ENCODE assay signal across 8 cellular contexts in the genomic region with DNA sequence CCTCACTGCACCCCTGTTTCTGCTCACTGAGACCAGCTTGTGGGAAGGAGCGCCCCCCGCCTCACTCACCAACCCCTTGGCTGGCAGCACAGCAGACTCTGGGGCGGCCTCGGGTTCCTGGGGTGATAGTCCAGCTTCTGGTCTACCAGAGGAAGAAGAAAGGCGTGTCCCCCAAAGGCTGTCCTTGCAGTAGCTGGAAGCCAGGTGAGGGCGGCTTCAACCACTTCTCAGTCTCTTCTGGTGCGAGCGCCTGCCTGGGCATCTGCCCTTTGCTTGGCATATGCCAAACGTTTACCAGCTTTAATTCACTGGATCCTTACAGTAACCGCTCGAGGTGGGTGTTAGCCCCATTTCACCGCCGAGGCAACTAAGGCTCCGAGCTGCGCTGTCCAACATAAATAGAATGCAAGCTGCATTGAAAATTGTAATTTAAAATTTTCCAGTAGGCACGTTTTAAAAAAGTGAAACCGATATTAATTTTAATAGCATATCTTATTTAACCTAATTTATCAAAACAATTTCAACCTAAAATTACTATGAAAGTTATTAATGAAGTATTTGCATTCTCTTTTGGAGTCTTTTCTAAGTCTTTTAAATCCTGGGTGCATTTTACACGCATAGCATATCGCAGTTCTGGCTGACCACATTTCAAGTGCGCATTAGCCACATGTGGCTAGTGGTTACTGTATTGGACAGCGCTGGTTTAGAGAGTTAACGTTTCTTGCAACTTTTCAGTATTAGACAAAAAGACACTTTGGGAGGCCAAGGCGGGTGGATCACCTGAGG.
DNase-seq lines count a peak whose midpoint lies in the region; ATAC-seq, FAIRE-seq and TF ChIP-seq lines count a peak whose summit lies in the region.

No MANE protein-coding gene starts in this region.

- H3F3A ChIP-seq in MM.1S (ENCODE audit: insufficient read depth, low read length): peaks cover 8% of the 10 kb centered on the region

- H3K4me3 ChIP-seq in MM.1S (ENCODE audit: low read length): peak overlapping the region; percentile 65

- H3K9me2 ChIP-seq in MM.1S (replicated peaks; ENCODE audit: insufficient read depth, low read length): no peaks in the 10 kb centered on the region

- no peaks in the 10 kb centered on the region for H4K20me1 ChIP-seq in MM.1S (ENCODE audit: insufficient read depth, low read length)

- H3K36me3 ChIP-seq in MM.1S (replicated peaks; ENCODE audit: insufficient read depth, low read length): no peaks in the 10 kb centered on the region

- no peaks in the 10 kb centered on the region; the same call in 1 of the 2 replicates for H3K4me1 ChIP-seq in MM.1S (ENCODE audit: low read length)

- peak overlapping the region; percentile 90 for H3K4me3 Mint-ChIP-seq in activated naive CD4-positive, alpha-beta T cell treated with anti-CD3 and anti-CD28 coated beads, Interleukin-2, amount 10 ng/mL, durations not matched to agents 7 days and 5 days

- no peaks in the 10 kb centered on the region for H3K27me3 ChIP-seq in MM.1S (replicated peaks; ENCODE audit: insufficient read depth, low read length)

- peak overlapping the region; percentile 64 for H3K9ac ChIP-seq in MM.1S (ENCODE audit: low read length)

- FAIRE-seq in RCC 7860 (lab: Jason Lieb, UNC): no peak

- H3K27ac ChIP-seq in MM.1S (ENCODE audit: low read length): peak overlapping the region; percentile 89

- H3K27me3 Mint-ChIP-seq in activated naive CD4-positive, alpha-beta T cell treated with anti-CD3 and anti-CD28 coated beads, Interleukin-2, amount 10 ng/mL, durations not matched to agents 7 days and 5 days: no peaks in the 10 kb centered on the region

- peak overlapping the region; percentile 77 for H2AFZ ChIP-seq in MM.1S (ENCODE audit: low read length)

- H3K79me2 ChIP-seq in MM.1S (ENCODE audit: low read length): no peaks in the 10 kb centered on the region

- CTCF ChIA-PET in activated naive CD4-positive, alpha-beta T cell treated with anti-CD3 and anti-CD28 coated beads, Interleukin-2, amount 10 ng/mL, durations not matched to agents 7 days and 5 days (lab: Charles Lee): interaction anchor here (1.2 to 1.8 kb wide), 4 partner anchors 9 to 357 kb away, joined by 3 to 9 read pairs (median 6); partner anchors contain the start of gene NFKBIA

- peaks cover 42% of the 10 kb centered on the region for H3K4me1 Mint-ChIP-seq in activated naive CD4-positive, alpha-beta T cell treated with anti-CD3 and anti-CD28 coated beads, Interleukin-2, amount 10 ng/mL, durations not matched to agents 7 days and 5 days

- H3K9me3 ChIP-seq in MM.1S (replicated peaks; ENCODE audit: insufficient read depth, low read length): no peaks in the 10 kb centered on the region

- H3K27ac Mint-ChIP-seq in activated naive CD4-positive, alpha-beta T cell treated with anti-CD3 and anti-CD28 coated beads, Interleukin-2, amount 10 ng/mL, durations not matched to agents 7 days and 5 days: peak overlapping the region; percentile 99

- H3K36me3 Mint-ChIP-seq in activated naive CD4-positive, alpha-beta T cell treated with anti-CD3 and anti-CD28 coated beads, Interleukin-2, amount 10 ng/mL, durations not matched to agents 7 days and 5 days: peaks cover 20% of the 10 kb centered on the region

- peak; percentile 19 for ATAC-seq in HG02588 (IDR thresholded peaks at IDR 0.05; ENCODE audit: unreplicated experiment)
- peak; percentile 5 to 9 for ATAC-seq in activated CD4-positive, CD25-positive, alpha-beta regulatory T cell treated with anti-CD3 and anti-CD28 coated beads, Interleukin-2, amount 50 U/mL, for 24 hours

- no peak for DNase-seq in activated naive CD4-positive, alpha-beta T cell treated with anti-CD3 and anti-CD28 coated beads, Interleukin-2, amount 10 ng/mL, durations not matched to agents 7 days and 5 days
- DNase-seq in activated naive CD4-positive, alpha-beta T cell treated with Interleukin-2 at 50 U/mL for 16 hours: no peak
- DNase-seq in MM.1S: peak; percentile 38
- DNase-seq in fibroblast of the conjunctiva (ENCODE audit: low read depth): peak; percentile 5
- peak in 31 of 56 donors; percentile 4 to 78 (median 55) for DNase-seq in nucleus accumbens (lab: John Stamatoyannopoulos, UW)
- DNase-seq in RCC 7860 (ENCODE audit: low spot score): no peak

- no peaks in the 10 kb centered on the region for H3K9me3 Mint-ChIP-seq in activated naive CD4-positive, alpha-beta T cell treated with anti-CD3 and anti-CD28 coated beads, Interleukin-2, amount 10 ng/mL, durations not matched to agents 7 days and 5 days

- peak overlapping the region; percentile 73 for H3K4me2 ChIP-seq in MM.1S (ENCODE audit: low read depth, low read length)

- TF ChIP-seq CTCF in MM.1S (IDR thresholded peaks at IDR 0.05; ENCODE audit: low read length): no peak

Comparison
In these comparisons a context has a peak if more than half of its experiments do, and no peak if none do; other contexts are left out.
1. DNase-seq: peak in MM.1S (single experiment), fibroblast of the conjunctiva (single experiment) and nucleus accumbens (31 of 56); none in activated naive CD4-positive, alpha-beta T cell treated with anti-CD3 and anti-CD28 coated beads, Interleukin-2, amount 10 ng/mL, durations not matched to agents 7 days and 5 days (single experiment), activated naive CD4-positive, alpha-beta T cell treated with Interleukin-2 at 50 U/mL for 16 hours (single experiment) and RCC 7860 (single experiment).